ENCODE assay signal across 1 cellular context in genomic region chr3:44476963-44477311, GRCh38.
TF ChIP-seq lines count a peak whose summit lies in the region.

No MANE protein-coding gene starts in this region.

TF ChIP-seq in H1, 55 proteins besides CTCF, POLR2A, EP300 and RAD21 (continued from another document):
- TF ChIP-seq, protein P1, sequence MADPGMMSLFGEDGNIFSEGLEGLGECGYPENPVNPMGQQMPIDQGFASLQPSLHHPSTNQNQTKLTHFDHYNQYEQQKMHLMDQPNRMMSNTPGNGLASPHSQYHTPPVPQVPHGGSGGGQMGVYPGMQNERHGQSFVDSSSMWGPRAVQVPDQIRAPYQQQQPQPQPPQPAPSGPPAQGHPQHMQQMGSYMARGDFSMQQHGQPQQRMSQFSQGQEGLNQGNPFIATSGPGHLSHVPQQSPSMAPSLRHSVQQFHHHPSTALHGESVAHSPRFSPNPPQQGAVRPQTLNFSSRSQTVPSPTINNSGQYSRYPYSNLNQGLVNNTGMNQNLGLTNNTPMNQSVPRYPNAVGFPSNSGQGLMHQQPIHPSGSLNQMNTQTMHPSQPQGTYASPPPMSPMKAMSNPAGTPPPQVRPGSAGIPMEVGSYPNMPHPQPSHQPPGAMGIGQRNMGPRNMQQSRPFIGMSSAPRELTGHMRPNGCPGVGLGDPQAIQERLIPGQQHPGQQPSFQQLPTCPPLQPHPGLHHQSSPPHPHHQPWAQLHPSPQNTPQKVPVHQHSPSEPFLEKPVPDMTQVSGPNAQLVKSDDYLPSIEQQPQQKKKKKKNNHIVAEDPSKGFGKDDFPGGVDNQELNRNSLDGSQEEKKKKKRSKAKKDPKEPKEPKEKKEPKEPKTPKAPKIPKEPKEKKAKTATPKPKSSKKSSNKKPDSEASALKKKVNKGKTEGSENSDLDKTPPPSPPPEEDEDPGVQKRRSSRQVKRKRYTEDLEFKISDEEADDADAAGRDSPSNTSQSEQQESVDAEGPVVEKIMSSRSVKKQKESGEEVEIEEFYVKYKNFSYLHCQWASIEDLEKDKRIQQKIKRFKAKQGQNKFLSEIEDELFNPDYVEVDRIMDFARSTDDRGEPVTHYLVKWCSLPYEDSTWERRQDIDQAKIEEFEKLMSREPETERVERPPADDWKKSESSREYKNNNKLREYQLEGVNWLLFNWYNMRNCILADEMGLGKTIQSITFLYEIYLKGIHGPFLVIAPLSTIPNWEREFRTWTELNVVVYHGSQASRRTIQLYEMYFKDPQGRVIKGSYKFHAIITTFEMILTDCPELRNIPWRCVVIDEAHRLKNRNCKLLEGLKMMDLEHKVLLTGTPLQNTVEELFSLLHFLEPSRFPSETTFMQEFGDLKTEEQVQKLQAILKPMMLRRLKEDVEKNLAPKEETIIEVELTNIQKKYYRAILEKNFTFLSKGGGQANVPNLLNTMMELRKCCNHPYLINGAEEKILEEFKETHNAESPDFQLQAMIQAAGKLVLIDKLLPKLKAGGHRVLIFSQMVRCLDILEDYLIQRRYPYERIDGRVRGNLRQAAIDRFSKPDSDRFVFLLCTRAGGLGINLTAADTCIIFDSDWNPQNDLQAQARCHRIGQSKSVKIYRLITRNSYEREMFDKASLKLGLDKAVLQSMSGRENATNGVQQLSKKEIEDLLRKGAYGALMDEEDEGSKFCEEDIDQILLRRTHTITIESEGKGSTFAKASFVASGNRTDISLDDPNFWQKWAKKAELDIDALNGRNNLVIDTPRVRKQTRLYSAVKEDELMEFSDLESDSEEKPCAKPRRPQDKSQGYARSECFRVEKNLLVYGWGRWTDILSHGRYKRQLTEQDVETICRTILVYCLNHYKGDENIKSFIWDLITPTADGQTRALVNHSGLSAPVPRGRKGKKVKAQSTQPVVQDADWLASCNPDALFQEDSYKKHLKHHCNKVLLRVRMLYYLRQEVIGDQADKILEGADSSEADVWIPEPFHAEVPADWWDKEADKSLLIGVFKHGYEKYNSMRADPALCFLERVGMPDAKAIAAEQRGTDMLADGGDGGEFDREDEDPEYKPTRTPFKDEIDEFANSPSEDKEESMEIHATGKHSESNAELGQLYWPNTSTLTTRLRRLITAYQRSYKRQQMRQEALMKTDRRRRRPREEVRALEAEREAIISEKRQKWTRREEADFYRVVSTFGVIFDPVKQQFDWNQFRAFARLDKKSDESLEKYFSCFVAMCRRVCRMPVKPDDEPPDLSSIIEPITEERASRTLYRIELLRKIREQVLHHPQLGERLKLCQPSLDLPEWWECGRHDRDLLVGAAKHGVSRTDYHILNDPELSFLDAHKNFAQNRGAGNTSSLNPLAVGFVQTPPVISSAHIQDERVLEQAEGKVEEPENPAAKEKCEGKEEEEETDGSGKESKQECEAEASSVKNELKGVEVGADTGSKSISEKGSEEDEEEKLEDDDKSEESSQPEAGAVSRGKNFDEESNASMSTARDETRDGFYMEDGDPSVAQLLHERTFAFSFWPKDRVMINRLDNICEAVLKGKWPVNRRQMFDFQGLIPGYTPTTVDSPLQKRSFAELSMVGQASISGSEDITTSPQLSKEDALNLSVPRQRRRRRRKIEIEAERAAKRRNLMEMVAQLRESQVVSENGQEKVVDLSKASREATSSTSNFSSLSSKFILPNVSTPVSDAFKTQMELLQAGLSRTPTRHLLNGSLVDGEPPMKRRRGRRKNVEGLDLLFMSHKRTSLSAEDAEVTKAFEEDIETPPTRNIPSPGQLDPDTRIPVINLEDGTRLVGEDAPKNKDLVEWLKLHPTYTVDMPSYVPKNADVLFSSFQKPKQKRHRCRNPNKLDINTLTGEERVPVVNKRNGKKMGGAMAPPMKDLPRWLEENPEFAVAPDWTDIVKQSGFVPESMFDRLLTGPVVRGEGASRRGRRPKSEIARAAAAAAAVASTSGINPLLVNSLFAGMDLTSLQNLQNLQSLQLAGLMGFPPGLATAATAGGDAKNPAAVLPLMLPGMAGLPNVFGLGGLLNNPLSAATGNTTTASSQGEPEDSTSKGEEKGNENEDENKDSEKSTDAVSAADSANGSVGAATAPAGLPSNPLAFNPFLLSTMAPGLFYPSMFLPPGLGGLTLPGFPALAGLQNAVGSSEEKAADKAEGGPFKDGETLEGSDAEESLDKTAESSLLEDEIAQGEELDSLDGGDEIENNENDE (IDR thresholded peaks at IDR 0.05; ENCODE audit: insufficient replicate concordance, low read length), result no peak
- no peak for TF ChIP-seq KDM4A (IDR thresholded peaks at IDR 0.05; ENCODE audit: low read depth, low read length, severe bottlenecking)
- no peak for TF ChIP-seq JUND (IDR thresholded peaks at IDR 0.05; ENCODE audit: low read length)
- TF ChIP-seq RBBP5 (IDR thresholded peaks at IDR 0.05; ENCODE audit: borderline replicate concordance, low read depth, low read length), result no peak
- no peak for TF ChIP-seq NANOG (IDR thresholded peaks at IDR 0.05; ENCODE audit: insufficient read depth, low read depth, low read length, poor library complexity, severe bottlenecking)
- no peak for TF ChIP-seq PHF8 (conservative IDR thresholded peaks at IDR 0.05; ENCODE audit: low read depth, low read length)
- no peak for TF ChIP-seq TAF1 (IDR thresholded peaks at IDR 0.05; ENCODE audit: low read depth, low read length)
- no peak for TF ChIP-seq SAP30 (IDR thresholded peaks at IDR 0.05; ENCODE audit: insufficient read depth, insufficient replicate concordance, low read length)
- TF ChIP-seq KDM1A (IDR thresholded peaks at IDR 0.05; ENCODE audit: borderline replicate concordance, low read length), result no peak
